In the genomic region with DNA sequence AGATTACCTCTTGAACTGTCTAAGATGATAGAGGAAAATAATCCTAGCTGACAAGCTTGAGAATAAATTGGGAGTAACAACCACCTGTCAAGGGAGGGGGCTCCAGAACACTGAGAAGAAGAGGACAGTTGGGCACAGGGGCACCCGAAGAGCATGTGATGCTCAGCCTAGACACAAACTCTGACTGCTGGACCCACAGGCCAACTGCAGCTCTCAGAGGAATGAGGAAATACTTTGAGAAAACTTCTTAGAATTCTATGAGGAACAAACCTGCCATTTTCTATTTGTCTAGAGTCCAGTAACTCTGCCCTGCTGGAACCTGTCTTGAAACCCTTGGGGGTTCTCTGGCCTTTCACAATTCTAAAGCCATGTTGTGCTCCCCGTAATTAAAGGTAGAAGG, we compare ENCODE assay signal across 14 cellular contexts.
"Had no signal": no experiment of that assay in that cellular context is flagged by ENCODE, and none has a peak within 500 bp of the region (broad histone marks: within the 10 kb centered on the region; RNA-seq: fewer than 3 reads in every experiment).

No MANE protein-coding gene starts in this region.

- DNase-seq: activated CD4-positive, alpha-beta T cell treated with anti-CD3 and anti-CD28 coated beads, Interleukin-2, amount 50 U/mL, for 4 hours; activated CD4-positive, CD25-positive, alpha-beta regulatory T cell treated with anti-CD3 and anti-CD28 coated beads, Interleukin-2, amount 50 U/mL, for 72 hours; activated T-cell treated with anti-CD3 and anti-CD28 coated beads, Interleukin-2, amount 50 U/mL, for 1 hour; dorsolateral prefrontal cortex; heart right ventricle; left ventricle myocardium inferior; nephron progenitor cell; sigmoid colon; stimulated activated CD4-positive, alpha-beta T cell treated with anti-CD3 and anti-CD28 coated beads, Interleukin-15, amount 100 ng/mL, for 24 hours; stimulated activated CD4-positive, alpha-beta T cell treated with anti-CD3 and anti-CD28 coated beads, Interleukin-4, amount 100 ng/mL, for 24 hours; T-helper 2 cell had no signal

- H3K27ac Mint-ChIP-seq: activated naive CD8-positive, alpha-beta T cell; nephron progenitor cell had no signal

- H3K4me3 Mint-ChIP-seq: activated naive CD8-positive, alpha-beta T cell; nephron progenitor cell had no signal

- H3K4me1 ChIP-seq: breast epithelium, esophagus muscularis mucosa, heart right ventricle, left ventricle myocardium inferior, sigmoid colon had no signal

- H3K36me3 ChIP-seq: breast epithelium, esophagus muscularis mucosa, heart right ventricle, left ventricle myocardium inferior, sigmoid colon had no signal

- H3K27me3 ChIP-seq: breast epithelium, esophagus muscularis mucosa, heart right ventricle, sigmoid colon had no signal

- H3K27ac ChIP-seq: dorsolateral prefrontal cortex, esophagus muscularis mucosa, left ventricle myocardium inferior, sigmoid colon had no signal

- H3K36me3 Mint-ChIP-seq: activated naive CD8-positive, alpha-beta T cell had no signal

- H3K4me3 ChIP-seq: breast epithelium, dorsolateral prefrontal cortex, esophagus muscularis mucosa, heart right ventricle, left ventricle myocardium inferior, sigmoid colon had no signal
